In genomic region chr10:70174058-70174741, GRCh38 we compare ENCODE assay signal across 8 cellular contexts. TPM values are rescaled to one million over a fixed set of nuclear protein-coding genes. Genes with fewer than 3 reads are reported as not detected.
DNase-seq lines count a peak whose midpoint lies in the region; ATAC-seq and TF ChIP-seq lines count a peak whose summit lies in the region.

No MANE protein-coding gene starts in this region.

- H3K4me3 Mint-ChIP-seq in activated T-helper 17 cell treated with anti-CD3 and anti-CD28 coated beads, Interleukin-2, amount 50 U/mL, for 72 hours: peak overlapping the region; percentile 69

- H3K9me3 ChIP-seq in BLaER1 treated with 17β-estradiol and CSF1 and Interleukin-3, amounts not matched to agents 10 nM and 100 nM (replicated peaks in 1 of 11): peaks cover 0 to 4% (median 0%) of the 10 kb centered on the region in 11 experiments; a peak in 2 of 22 replicates
- no peaks in the 10 kb centered on the region for H3K9me3 ChIP-seq in hepatocyte (ENCODE audit: low read depth)

- peak; percentile 13 for ATAC-seq in activated T-helper 17 cell treated with anti-CD3 and anti-CD28 coated beads, Interleukin-2, amount 50 U/mL, for 72 hours (replicated peaks)
- no peak for ATAC-seq in HG02973 (IDR thresholded peaks at IDR 0.05; ENCODE audit: unreplicated experiment)
- ATAC-seq in HG02571 (IDR thresholded peaks at IDR 0.05; ENCODE audit: unreplicated experiment): no peak

- no peaks in the 10 kb centered on the region for H3K9me3 Mint-ChIP-seq in activated T-helper 17 cell treated with anti-CD3 and anti-CD28 coated beads, Interleukin-2, amount 50 U/mL, for 72 hours

- peaks cover 4% of the 10 kb centered on the region for H3K27me3 Mint-ChIP-seq in activated T-helper 17 cell treated with anti-CD3 and anti-CD28 coated beads, Interleukin-2, amount 50 U/mL, for 72 hours

- 67% methylated on average over 4 of the region's 4 CpGs for WGBS in hepatocyte (ENCODE audit: low lambda C conversion rate, missing lambda C conversion rate)

- TF ChIP-seq CTCF in hepatocyte (IDR thresholded peaks at IDR 0.05; ENCODE audit: poor library complexity): no peak

- peak overlapping the region; percentile 16 to 84 (median 48); a peak in 18 of 22 replicates for H3K4me2 ChIP-seq in BLaER1 treated with 17β-estradiol and CSF1 and Interleukin-3, amounts not matched to agents 10 nM and 100 nM
- H3K4me2 ChIP-seq in hepatocyte: no peak overlapping the region

- no peak overlapping the region for H3K4me3 ChIP-seq in BLaER1 treated with 17β-estradiol and CSF1 and Interleukin-3, amounts not matched to agents 10 nM and 100 nM
- no peak overlapping the region for H3K4me3 ChIP-seq in hepatocyte

- in situ Hi-C loops in KBM-7 (cut with MboI; ENCODE audit: low pct_unique_long_range_greater_than_20kb, low sequenced_read_pairs): no loop called here

- H3K27ac Mint-ChIP-seq in activated T-helper 17 cell treated with anti-CD3 and anti-CD28 coated beads, Interleukin-2, amount 50 U/mL, for 72 hours: peak overlapping the region; percentile 90

- H4K20me1 ChIP-seq in BLaER1 treated with 17β-estradiol and CSF1 and Interleukin-3, amounts not matched to agents 10 nM and 100 nM: peaks cover 6 to 9% (median 8%) of the 10 kb centered on the region in 11 experiments; a peak in 21 of 22 replicates
- peaks cover 6% of the 10 kb centered on the region for H4K20me1 ChIP-seq in hepatocyte (ENCODE audit: insufficient read depth, poor library complexity, severe bottlenecking)

- H3K27me3 ChIP-seq in BLaER1 treated with 17β-estradiol and CSF1 and Interleukin-3, amounts not matched to agents 10 nM and 100 nM: no peaks in the 10 kb centered on the region
- H3K27me3 ChIP-seq in hepatocyte: no peaks in the 10 kb centered on the region

- no peaks in the 10 kb centered on the region for H3K9me2 ChIP-seq in hepatocyte (replicated peaks; ENCODE audit: insufficient read depth)

- peaks cover 9% of the 10 kb centered on the region for H3K79me2 ChIP-seq in hepatocyte

- no peaks in the 10 kb centered on the region for H3K36me3 ChIP-seq in BLaER1 treated with 17β-estradiol and CSF1 and Interleukin-3, amounts not matched to agents 10 nM and 100 nM
- H3K36me3 ChIP-seq in hepatocyte (replicated peaks; ENCODE audit: insufficient read depth, low read depth): no peaks in the 10 kb centered on the region

- H3K4me1 ChIP-seq in BLaER1 treated with 17β-estradiol and CSF1 and Interleukin-3, amounts not matched to agents 10 nM and 100 nM: peaks cover 14 to 21% (median 17%) of the 10 kb centered on the region in 10 experiments
- no peaks in the 10 kb centered on the region for H3K4me1 ChIP-seq in hepatocyte (ENCODE audit: insufficient read depth)

- H3K4me1 Mint-ChIP-seq in activated T-helper 17 cell treated with anti-CD3 and anti-CD28 coated beads, Interleukin-2, amount 50 U/mL, for 72 hours: peaks cover 17% of the 10 kb centered on the region

- H3K27ac ChIP-seq in BLaER1 treated with 17β-estradiol and CSF1 and Interleukin-3, amounts not matched to agents 10 nM and 100 nM: peak overlapping the region; percentile 9 to 68 (median 34); a peak in 15 of 22 replicates
- H3K27ac ChIP-seq in hepatocyte: no peak overlapping the region

- H3K36me3 Mint-ChIP-seq in activated T-helper 17 cell treated with anti-CD3 and anti-CD28 coated beads, Interleukin-2, amount 50 U/mL, for 72 hours (ENCODE audit: low read depth): peaks cover 5% of the 10 kb centered on the region

- no peak overlapping the region for H2AFZ ChIP-seq in hepatocyte

- H3K9ac ChIP-seq in BLaER1 treated with 17β-estradiol and CSF1 and Interleukin-3, amounts not matched to agents 10 nM and 100 nM: peak overlapping the region in 2 of 11 experiments; percentile 14 to 17; a peak in 3 of 22 replicates

- DNase-seq in KBM-7 (peak; percentile 51), lung microvascular endothelial cell (ENCODE audit: low read depth in 2 of 2) (peak; percentile 49 to 60), hepatocyte (ENCODE audit: low spot score) (no peak), HK-2 (ENCODE audit: unreplicated experiment) (no peak)

RNA-seq across cellular contexts. Expression of gene SAR1A, which starts 3.9 kb away (rescaled TPM):
- total RNA-seq in activated T-helper 17 cell treated with anti-CD3 and anti-CD28 coated beads, Interleukin-2, amount 50 U/mL, for 72 hours: 10 to 100 TPM; 70.0 to 92.2 TPM
- total RNA-seq in lung microvascular endothelial cell: 108 and 156 TPM in 2 replicates
- 141 and 164 TPM in 2 replicates for total RNA-seq in hepatocyte
- polyA plus RNA-seq in hepatocyte: 106 and 131 TPM in 2 replicates

RNA-seq across cellular contexts. Expression of gene TYSND1, which starts 27.7 kb away (rescaled TPM):
- 10 to 100 TPM in 1 of 2 donors, 1 to 10 TPM in 1; 9.6 to 16.4 TPM for total RNA-seq in activated T-helper 17 cell treated with anti-CD3 and anti-CD28 coated beads, Interleukin-2, amount 50 U/mL, for 72 hours
- 3.5 and 4.8 TPM in 2 replicates for total RNA-seq in lung microvascular endothelial cell
- total RNA-seq in hepatocyte: 12.1 and 12.6 TPM in 2 replicates
- polyA plus RNA-seq in hepatocyte: 13.3 and 22.0 TPM in 2 replicates

RNA-seq across cellular contexts. Expression of gene AIFM2, which starts 41.6 kb away (rescaled TPM):
- total RNA-seq in activated T-helper 17 cell treated with anti-CD3 and anti-CD28 coated beads, Interleukin-2, amount 50 U/mL, for 72 hours: 10 to 100 TPM; 11.3 to 14.3 TPM
- 0.40 and 1.3 TPM in 2 replicates for total RNA-seq in lung microvascular endothelial cell
- 7.9 and 8.6 TPM in 2 replicates for total RNA-seq in hepatocyte
- polyA plus RNA-seq in hepatocyte: 11.8 and 16.1 TPM in 2 replicates

RNA-seq across cellular contexts. Expression of gene PPA1, which starts 59.0 kb away (rescaled TPM):
- 100 to 1,000 TPM; 176 to 260 TPM for total RNA-seq in activated T-helper 17 cell treated with anti-CD3 and anti-CD28 coated beads, Interleukin-2, amount 50 U/mL, for 72 hours
- total RNA-seq in lung microvascular endothelial cell: 74.8 and 150 TPM in 2 replicates
- 156 and 175 TPM in 2 replicates for total RNA-seq in hepatocyte
- 106 and 131 TPM in 2 replicates for polyA plus RNA-seq in hepatocyte

Comparison
In these comparisons a context has a peak if more than half of its experiments do, and no peak if none do; other contexts are left out.
1. DNase-seq: peak in KBM-7 (single experiment) and lung microvascular endothelial cell (2 of 2); none in hepatocyte (single experiment) and HK-2 (single experiment).